9 cellular contexts compared by ENCODE assay signal in the genomic region with DNA sequence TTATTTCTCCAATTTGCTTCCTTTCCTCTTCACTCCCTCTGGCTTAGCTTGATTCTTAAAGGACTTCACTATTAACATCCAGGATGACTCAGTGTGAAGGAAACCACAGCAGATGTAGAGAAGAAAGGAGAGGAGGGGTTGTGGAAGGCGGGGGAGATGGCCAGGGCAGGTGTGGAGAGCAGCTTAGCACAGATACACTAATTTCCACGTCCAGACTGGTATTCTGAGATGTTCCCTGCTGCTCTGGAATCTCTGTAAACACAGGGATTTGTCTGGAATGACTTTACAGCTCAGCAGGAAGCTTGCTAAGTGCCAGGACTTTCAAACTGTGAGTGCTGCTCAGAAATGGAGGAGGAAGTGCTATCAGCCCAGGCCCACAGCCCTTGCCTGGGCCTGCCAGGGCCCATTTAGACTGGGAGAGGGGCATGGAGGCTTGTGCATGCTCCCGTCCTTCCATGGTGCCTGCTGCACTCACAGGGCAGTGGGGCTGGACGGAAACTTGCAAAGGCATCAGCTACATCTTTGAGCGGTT.
DNase-seq lines count a peak whose midpoint lies in the region; ATAC-seq and TF ChIP-seq lines count a peak whose summit lies in the region.
"Had no signal": no experiment of that assay in that cellular context is flagged by ENCODE, and none has a peak within 500 bp of the region (broad histone marks: within the 10 kb centered on the region; RNA-seq: fewer than 3 reads in every experiment).

No MANE protein-coding gene starts in this region.

- H3K27ac ChIP-seq in breast epithelium = no peak overlapping the region
- H3K27ac ChIP-seq in Panc1 (ENCODE audit: low read length) = no peak overlapping the region
- H3K27ac ChIP-seq in uterus = peak overlapping the region; percentile 58 to 68

- no peaks in the 10 kb centered on the region for H3K36me3 Mint-ChIP-seq in MCF 10A (ENCODE audit: insufficient read depth, unreplicated experiment)
- H3K36me3 Mint-ChIP-seq in T-helper 2 cell treated with Interferon-gamma antibody and Interleukin-4, amounts not matched to agents 5 μg/mL and 100 μg/mL, for 36 hours (ENCODE audit: low read depth) = no peaks in the 10 kb centered on the region

- ATAC-seq in Panc1 (peak; percentile 48), HG02759 (IDR thresholded peaks at IDR 0.05; ENCODE audit: unreplicated experiment) (no peak)

- no peaks in the 10 kb centered on the region for H3K27me3 Mint-ChIP-seq in MCF 10A (ENCODE audit: insufficient read depth, unreplicated experiment)
- no peaks in the 10 kb centered on the region for H3K27me3 Mint-ChIP-seq in T-helper 2 cell treated with Interferon-gamma antibody and Interleukin-4, amounts not matched to agents 5 μg/mL and 100 μg/mL, for 36 hours (ENCODE audit: low read depth)

- H3K4me3 ChIP-seq in breast epithelium (no peak overlapping the region), Panc1 (ENCODE audit: low read depth in 2 of 2, low read length in 2 of 2) (no peak overlapping the region), uterus (no peak overlapping the region)

- no peaks in the 10 kb centered on the region for H3K9me3 ChIP-seq in breast epithelium
- H3K9me3 ChIP-seq in Panc1 (ENCODE audit: control insufficient read depth, insufficient read depth, low read depth, low read length) = no peaks in the 10 kb centered on the region
- no peaks in the 10 kb centered on the region for H3K9me3 ChIP-seq in uterus

- POLR2A ChIA-PET in MCF 10A (lab: Yijun Ruan, JAX) = interaction anchor here (0.7 to 1.3 kb wide), 4 partner anchors 10 to 51 kb away, joined by 3 to 7 read pairs (median 4); no protein-coding TSS in a partner anchor
- POLR2A ChIA-PET in Panc1 (lab: Charles Lee) = no interaction called here

- H3K27me3 ChIP-seq in breast epithelium = no peaks in the 10 kb centered on the region
- no peaks in the 10 kb centered on the region for H3K27me3 ChIP-seq in Panc1 (ENCODE audit: control insufficient read depth, insufficient read depth, low read length)
- H3K27me3 ChIP-seq in uterus = no peaks in the 10 kb centered on the region

- DNase-seq in MCF 10A (ENCODE audit: unreplicated experiment) (peak; percentile 37), breast epithelium (ENCODE audit: low spot score in 2 of 2) (no peak), Panc1 (ENCODE audit: low read depth, low spot score) (no peak), glomerular visceral epithelial cell (ENCODE audit: extremely low spot score) (peak; percentile 76), uterus (peak in 1 of 2 donors; percentile 18), head of caudate nucleus (no peak)
- no peak for DNase-seq in T-helper 2 cell treated with Interferon-gamma antibody and Interleukin-4, amounts not matched to agents 5 μg/mL and 100 μg/mL, for 36 hours (ENCODE audit: low spot score)
- DNase-seq: cerebellar nuclear complex had no signal

- no peaks in the 10 kb centered on the region for H3K9me3 Mint-ChIP-seq in MCF 10A (ENCODE audit: unreplicated experiment)
- H3K9me3 Mint-ChIP-seq in T-helper 2 cell treated with Interferon-gamma antibody and Interleukin-4, amounts not matched to agents 5 μg/mL and 100 μg/mL, for 36 hours = no peaks in the 10 kb centered on the region

- H3K4me1 Mint-ChIP-seq in MCF 10A (ENCODE audit: insufficient read depth, unreplicated experiment) = peaks cover 7% of the 10 kb centered on the region
- H3K4me1 Mint-ChIP-seq in T-helper 2 cell treated with Interferon-gamma antibody and Interleukin-4, amounts not matched to agents 5 μg/mL and 100 μg/mL, for 36 hours (ENCODE audit: low read depth) = peaks cover 8% of the 10 kb centered on the region

- H3K36me3 ChIP-seq in breast epithelium = no peaks in the 10 kb centered on the region
- no peaks in the 10 kb centered on the region for H3K36me3 ChIP-seq in Panc1 (ENCODE audit: control insufficient read depth, insufficient read depth, low read length)
- no peaks in the 10 kb centered on the region for H3K36me3 ChIP-seq in uterus

- H3K4me1 ChIP-seq in breast epithelium (no peaks in the 10 kb centered on the region), Panc1 (ENCODE audit: control insufficient read depth, insufficient read depth, low read length) (no peaks in the 10 kb centered on the region), uterus (no peaks in the 10 kb centered on the region)

- in situ Hi-C loops in Panc1 (cut with HindIII; ENCODE audit: low pct_unique_long_range_greater_than_20kb, low sequenced_read_pairs) = no loop called here

- CTCF ChIA-PET in MCF 10A (lab: Yijun Ruan, JAX) (interaction anchor here (0.6 to 1.5 kb wide), 4 partner anchors 60 to 1225 kb away, joined by 3 to 5 read pairs (median 4); no protein-coding TSS in a partner anchor), Panc1 (lab: Charles Lee) (no interaction called here)

- no peak overlapping the region for H3K4me3 Mint-ChIP-seq in MCF 10A (ENCODE audit: unreplicated experiment)
- H3K4me3 Mint-ChIP-seq in T-helper 2 cell treated with Interferon-gamma antibody and Interleukin-4, amounts not matched to agents 5 μg/mL and 100 μg/mL, for 36 hours = no peak overlapping the region

- no peak for TF ChIP-seq POLR2A in breast epithelium (IDR thresholded peaks at IDR 0.05)
- no peak for TF ChIP-seq POLR2A in uterus (IDR thresholded peaks at IDR 0.05)

- BruUV-seq in MCF 10A (replicated peaks; lab: Mats Ljungman, UMichigan) (no TSS peak), Panc1 (replicated peaks; lab: Mats Ljungman, UMichigan) (no TSS peak)

- TF ChIP-seq CTCF in MCF 10A (IDR thresholded peaks at IDR 0.05; ENCODE audit: unreplicated experiment) = no peak
- TF ChIP-seq CTCF in breast epithelium (IDR thresholded peaks at IDR 0.05) = no peak
- no peak for TF ChIP-seq CTCF in Panc1 (IDR thresholded peaks at IDR 0.05)
- no peak for TF ChIP-seq CTCF in uterus (IDR thresholded peaks at IDR 0.05)

- intact Hi-C loops in MCF 10A (cut with micrococcal nuclease) = no loop called here
- intact Hi-C loops in breast epithelium (cut with DNase I; ENCODE audit: low total_unique reads) = no loop called here
- intact Hi-C loops in Panc1 (cut with micrococcal nuclease; ENCODE audit: unreplicated experiment) = no loop called here
- intact Hi-C loops in uterus (cut with DNase I; ENCODE audit: low total_unique reads) = no loop called here
- intact Hi-C loops in head of caudate nucleus (cut with DNase I) = no loop called here

- peak overlapping the region; percentile 16 for H3K27ac Mint-ChIP-seq in MCF 10A (ENCODE audit: low read depth, unreplicated experiment)
- H3K27ac Mint-ChIP-seq in T-helper 2 cell treated with Interferon-gamma antibody and Interleukin-4, amounts not matched to agents 5 μg/mL and 100 μg/mL, for 36 hours = no peak overlapping the region

Comparison
In these comparisons a context has a peak if more than half of its experiments do, and no peak if none do; other contexts are left out.
1. DNase-seq: peak in MCF 10A (single experiment) and glomerular visceral epithelial cell (single experiment); none in breast epithelium (0 of 2), Panc1 (single experiment), T-helper 2 cell treated with Interferon-gamma antibody and Interleukin-4, amounts not matched to agents 5 μg/mL and 100 μg/mL, for 36 hours (single experiment) and head of caudate nucleus (0 of 42).
2. H3K27ac ChIP-seq: peak in uterus (2 of 2); none in breast epithelium (0 of 2) and Panc1 (single experiment).